ENCODE assay signal across 10 cellular contexts in genomic region chr6:48068326-48069191, GRCh38. TPM values are rescaled to one million over a fixed set of nuclear protein-coding genes. Genes with fewer than 3 reads are reported as not detected.
A peak's percentile ranks its signal among the peaks of the same experiment; 100 is the strongest.
DNase-seq lines count a peak whose midpoint lies in the region; ATAC-seq, FAIRE-seq and TF ChIP-seq lines count a peak whose summit lies in the region.
"Had no signal": no experiment of that assay in that cellular context is flagged by ENCODE, and none has a peak within 500 bp of the region (broad histone marks: within the 10 kb centered on the region; RNA-seq: fewer than 3 reads in every experiment).

No MANE protein-coding gene starts in this region.

- DNase-seq in activated CD4-positive, alpha-beta T cell treated with anti-CD3 and anti-CD28 coated beads for 48 hours: peak; percentile 2
- no peak for DNase-seq in activated CD4-positive, alpha-beta T cell treated with anti-CD3 and anti-CD28 coated beads, Interleukin-2, amount 50 U/mL, for 48 hours
- DNase-seq in bronchial epithelial cell (ENCODE audit: low read depth) (no peak), left lung (peak in 1 of 2 donors; percentile 74), upper lobe of right lung (peak; percentile 63), KG1 (lab: John Stamatoyannopoulos, UW) (no peak)
- DNase-seq: activated effector memory CD4-positive, alpha-beta T cell treated with anti-CD3 and anti-CD28 coated beads, Interleukin-2, amount 50 U/mL, for 16 hours had no signal

- H3K36me3 ChIP-seq in bronchial epithelial cell (ENCODE audit: control insufficient read depth, insufficient read depth, low read length): no peaks in the 10 kb centered on the region
- H3K36me3 ChIP-seq in left lung: no peaks in the 10 kb centered on the region
- H3K36me3 ChIP-seq in upper lobe of right lung: no peaks in the 10 kb centered on the region
- H3K36me3 ChIP-seq: BLaER1 treated with 17β-estradiol and CSF1 and Interleukin-3, amounts not matched to agents 10 nM and 100 nM had no signal

- ATAC-seq in left lung (peak; percentile 74), upper lobe of right lung (peak; percentile 70), HG03045 (IDR thresholded peaks at IDR 0.05; ENCODE audit: unreplicated experiment) (no peak), GM21381 (IDR thresholded peaks at IDR 0.05; ENCODE audit: unreplicated experiment) (no peak)

- H3K27me3 ChIP-seq in bronchial epithelial cell (ENCODE audit: control insufficient read depth, insufficient read depth, low read length): peaks cover 3% of the 10 kb centered on the region
- H3K27me3 ChIP-seq in left lung: peaks cover 12 to 26% of the 10 kb centered on the region in 2 donors
- H3K27me3 ChIP-seq in upper lobe of right lung: peaks cover 6% of the 10 kb centered on the region

- no peak overlapping the region for H3K27ac ChIP-seq in left lung
- H3K27ac ChIP-seq in upper lobe of right lung: no peak overlapping the region
- H3K27ac ChIP-seq: BLaER1 treated with 17β-estradiol and CSF1 and Interleukin-3, amounts not matched to agents 10 nM and 100 nM had no signal

- no peak for FAIRE-seq in bronchial epithelial cell (lab: Jason Lieb, UNC)

- H3K4me3 ChIP-seq in bronchial epithelial cell (ENCODE audit: low read depth, low read length): peak overlapping the region; percentile 28
- peak overlapping the region; percentile 9 to 15 for H3K4me3 ChIP-seq in left lung
- peak overlapping the region; percentile 29 for H3K4me3 ChIP-seq in upper lobe of right lung

- H3K9me3 ChIP-seq in left lung (no peaks in the 10 kb centered on the region), upper lobe of right lung (no peaks in the 10 kb centered on the region)
- H3K9me3 ChIP-seq: BLaER1 treated with 17β-estradiol and CSF1 and Interleukin-3, amounts not matched to agents 10 nM and 100 nM had no signal

- intact Hi-C loops in left lung (cut with DNase I) (no loop called here), upper lobe of right lung (cut with DNase I) (no loop called here)

- TF ChIP-seq CTCF in bronchial epithelial cell (IDR thresholded peaks at IDR 0.05; ENCODE audit: insufficient read depth, low read length, severe bottlenecking) (no peak), left lung (IDR thresholded peaks at IDR 0.05) (no peak), upper lobe of right lung (IDR thresholded peaks at IDR 0.05) (no peak)

- H3K4me1 ChIP-seq in left lung (peaks cover 0 to 6% of the 10 kb centered on the region in 2 donors), upper lobe of right lung (peaks cover 6% of the 10 kb centered on the region)
- H3K4me1 ChIP-seq: BLaER1 treated with 17β-estradiol and CSF1 and Interleukin-3, amounts not matched to agents 10 nM and 100 nM had no signal

RNA-seq across cellular contexts. Expression of gene PTCHD4, which starts 42.4 kb away (rescaled TPM):
- 1.8 and 2.6 TPM in 2 replicates for total RNA-seq in bronchial epithelial cell
- total RNA-seq in left lung: 1 to 10 TPM in 1 of 2 donors, under 1 TPM in 1; 0.55 to 5.0 TPM
- total RNA-seq in upper lobe of right lung: 4.1 TPM

Comparison
In these comparisons a context has a peak if more than half of its experiments do, and no peak if none do; other contexts are left out.
1. DNase-seq: peak in activated CD4-positive, alpha-beta T cell treated with anti-CD3 and anti-CD28 coated beads for 48 hours (single experiment) and upper lobe of right lung (single experiment); none in activated CD4-positive, alpha-beta T cell treated with anti-CD3 and anti-CD28 coated beads, Interleukin-2, amount 50 U/mL, for 48 hours (0 of 2), bronchial epithelial cell (single experiment) and KG1 (single experiment).
2. ATAC-seq: peak in left lung (single experiment) and upper lobe of right lung (single experiment); none in HG03045 (single experiment) and GM21381 (single experiment).
3. Peak in every context shown above with its lines, with median percentiles within 50 percentile points of each other: H3K4me3 ChIP-seq.